ENCODE assay signal across 13 cellular contexts in genomic region chr5:32687167-32687831, GRCh38. TPM values are rescaled to one million over a fixed set of nuclear protein-coding genes. Genes with fewer than 3 reads are reported as not detected.
DNase-seq lines count a peak whose midpoint lies in the region; ATAC-seq, FAIRE-seq and TF ChIP-seq lines count a peak whose summit lies in the region.
"Had no signal": no experiment of that assay in that cellular context is flagged by ENCODE, and none has a peak within 500 bp of the region (broad histone marks: within the 10 kb centered on the region; RNA-seq: fewer than 3 reads in every experiment).

No MANE protein-coding gene starts in this region.

- H3K4me3 ChIP-seq in IMR-90 (ENCODE audit: insufficient read depth, low read depth, low read length): no peak overlapping the region
- H3K4me3 ChIP-seq in esophagus muscularis mucosa: no peak overlapping the region
- no peak overlapping the region for H3K4me3 ChIP-seq in pancreas
- H3K4me3 ChIP-seq: mucosa of descending colon had no signal

- dilution Hi-C loops in IMR-90 (cut with HindIII; ENCODE audit: low sequenced_read_pairs, unreplicated experiment): no loop called here

- no TSS peak for BruUV-seq in IMR-90 (replicated peaks; lab: Mats Ljungman, UMichigan)

- no peak overlapping the region for H3K23ac ChIP-seq in IMR-90 (ENCODE audit: low read depth, low read length)

- no peak overlapping the region for H2AFZ ChIP-seq in IMR-90 (replicated peaks; ENCODE audit: low read length, poor library complexity)

- no peak overlapping the region for H3K9ac ChIP-seq in IMR-90 (ENCODE audit: low read depth, low read length)

- H4K91ac ChIP-seq in IMR-90 (ENCODE audit: insufficient read depth, low read depth, low read length): no peak overlapping the region

- FAIRE-seq in pancreas (lab: Jason Lieb, UNC): no peak

- no peak overlapping the region for H2AK5ac ChIP-seq in IMR-90 (ENCODE audit: low read depth, low read length)

- H2BK5ac ChIP-seq in IMR-90 (ENCODE audit: low read depth, low read length, poor library complexity, severe bottlenecking): no peak overlapping the region

- no peaks in the 10 kb centered on the region for H4K20me1 ChIP-seq in IMR-90 (ENCODE audit: insufficient read depth, low read length)

- TF ChIP-seq CTCF in IMR-90 (conservative IDR thresholded peaks at IDR 0.05; ENCODE audit: low read depth, low read length) (no peak), esophagus muscularis mucosa (IDR thresholded peaks at IDR 0.05) (no peak), pancreas (IDR thresholded peaks at IDR 0.05) (no peak)

- DNase-seq in IMR-90 (peak; percentile 19), NCI-H69 (lab: John Stamatoyannopoulos, UW) (peak; percentile 5), esophagus muscularis mucosa (ENCODE audit: extremely low spot score) (peak; percentile 66), pancreas (peak in 4 of 6 donors; percentile 46 to 74 (median 70)), NCI-H2227 (lab: John Stamatoyannopoulos, UW; ENCODE audit: unreplicated experiment) (no peak), epidermal melanocyte (ENCODE audit: insufficient read length, low spot score) (no peak)
- DNase-seq: activated CD4-positive, CD25-positive, alpha-beta regulatory T cell treated with anti-CD3 and anti-CD28 coated beads, Interleukin-2, amount 50 U/mL, for 72 hours; cortex of kidney; head of caudate nucleus; mucosa of descending colon; stimulated activated CD4-positive, alpha-beta T cell treated with anti-CD3 and anti-CD28 coated beads, Interleukin-12 subunit alpha, Interleukin-12 subunit beta, amount 100 ng/mL, for 4 hours; stimulated activated CD8-positive, alpha-beta memory T cell treated with anti-CD3 and anti-CD28 coated beads, Interleukin-4, amount 100 ng/mL, for 48 hours had no signal

- ATAC-seq in IMR-90 (ENCODE audit: low read depth): no peak
- ATAC-seq in pancreas: peak; percentile 88 to 95 (median 93)
- no peak for ATAC-seq in GM21447 (IDR thresholded peaks at IDR 0.05; ENCODE audit: unreplicated experiment)
- ATAC-seq: mucosa of descending colon had no signal

- H3K4me1 ChIP-seq in IMR-90 (ENCODE audit: control insufficient read depth, insufficient read depth, low read length): peaks cover 5% of the 10 kb centered on the region
- H3K4me1 ChIP-seq in esophagus muscularis mucosa: peaks cover 12 to 30% (median 21%) of the 10 kb centered on the region in 4 donors
- H3K4me1 ChIP-seq in pancreas: peaks cover 0 to 10% (median 9%) of the 10 kb centered on the region in 3 donors

- no peak for TF ChIP-seq EP300 in esophagus muscularis mucosa (IDR thresholded peaks at IDR 0.05)

- H2AK9ac ChIP-seq in IMR-90 (replicated peaks; ENCODE audit: low read depth, low read length, poor library complexity): no peak overlapping the region

- H3K9me3 ChIP-seq in IMR-90 (ENCODE audit: control insufficient read depth, insufficient read depth, low read length): peaks cover 12% of the 10 kb centered on the region
- peaks cover 0 to 7% (median 0%) of the 10 kb centered on the region in 4 donors for H3K9me3 ChIP-seq in esophagus muscularis mucosa
- peaks cover 0 to 3% (median 0%) of the 10 kb centered on the region in 4 donors for H3K9me3 ChIP-seq in pancreas

- intact Hi-C loops in IMR-90 (cut with micrococcal nuclease): no loop called here
- intact Hi-C loops in esophagus muscularis mucosa (cut with DNase I): no loop called here
- intact Hi-C loops in pancreas (cut with DNase I): no loop called here

- POLR2A ChIA-PET in IMR-90 (lab: Charles Lee; ENCODE audit: unreplicated experiment): no interaction called here

- H3K56ac ChIP-seq in IMR-90 (ENCODE audit: extremely low read depth, insufficient read depth, low read length): no peak overlapping the region

- CTCF ChIA-PET in IMR-90 (lab: Yijun Ruan, JAX): no interaction called here

- WGBS in IMR-90 (ENCODE audit: extremely low coverage in 2 of 2, insufficient read length in 1 of 2), 2 experiments: no CpG with 5 or more reads among the region's 1 CpG
- 34% methylated on average over 1 of the region's 1 CpG for WGBS in esophagus muscularis mucosa
- 2 to 7% methylated on average over 1 of the region's 1 CpG for WGBS in pancreas, 2 donors

- no peak overlapping the region for H2BK120ac ChIP-seq in IMR-90 (ENCODE audit: low read depth, low read length)

- no peak for TF ChIP-seq POLR2A in IMR-90 (IDR thresholded peaks at IDR 0.05; ENCODE audit: low read depth, low read length)
- no peak for TF ChIP-seq POLR2A in esophagus muscularis mucosa (IDR thresholded peaks at IDR 0.05; ENCODE audit: low read depth)

- H3K79me1 ChIP-seq in IMR-90 (ENCODE audit: low read depth in 1 of 2, low read length in 2 of 2): no peaks in the 10 kb centered on the region

- H3K27me3 ChIP-seq in IMR-90 (ENCODE audit: control insufficient read depth, insufficient read depth, low read length): no peaks in the 10 kb centered on the region
- no peaks in the 10 kb centered on the region for H3K27me3 ChIP-seq in esophagus muscularis mucosa
- H3K27me3 ChIP-seq in pancreas: no peaks in the 10 kb centered on the region

- H2BK20ac ChIP-seq in IMR-90 (ENCODE audit: low read depth, low read length): no peak overlapping the region

- no peak overlapping the region for H3K4me2 ChIP-seq in IMR-90 (ENCODE audit: low read depth, low read length)

- H3K9me1 ChIP-seq in IMR-90 (ENCODE audit: insufficient read depth, low read length): peaks cover 5% of the 10 kb centered on the region; the same call in 1 of the 2 replicates

- in situ Hi-C loops in IMR-90 (cut with MboI; ENCODE audit: low sequenced_read_pairs): no loop called here

- H4K8ac ChIP-seq in IMR-90 (ENCODE audit: low read depth in 2 of 2, low read length in 2 of 2): no peak overlapping the region

- no peak overlapping the region for H2BK15ac ChIP-seq in IMR-90 (ENCODE audit: low read depth, low read length)

- H3K18ac ChIP-seq in IMR-90 (ENCODE audit: low read depth, low read length): 0 out of 2 replicates have a peak overlapping the region, but pooled peaks have one; percentile 59

- H4K5ac ChIP-seq in IMR-90 (ENCODE audit: low read depth, low read length): no peak overlapping the region

- H3K4ac ChIP-seq in IMR-90 (ENCODE audit: low read depth, low read length): no peak overlapping the region

- no peak overlapping the region for H3K27ac ChIP-seq in IMR-90 (ENCODE audit: insufficient read depth, low read length)
- no peak overlapping the region for H3K27ac ChIP-seq in esophagus muscularis mucosa (replicated peaks in 1 of 4)
- peak overlapping the region in 1 of 4 donors; percentile 53 for H3K27ac ChIP-seq in pancreas

- H3K36me3 ChIP-seq in IMR-90 (ENCODE audit: control insufficient read depth, insufficient read depth, low read length) (no peaks in the 10 kb centered on the region), esophagus muscularis mucosa (no peaks in the 10 kb centered on the region), pancreas (no peaks in the 10 kb centered on the region)

- H3K14ac ChIP-seq in IMR-90 (replicated peaks; ENCODE audit: low read depth, low read length): no peak overlapping the region

- TF ChIP-seq RAD21 in IMR-90 (IDR thresholded peaks at IDR 0.05; ENCODE audit: low read length): no peak

TF ChIP-seq in IMR-90, 13 proteins besides CTCF, POLR2A, EP300 and RAD21:
- TF ChIP-seq CEBPB (IDR thresholded peaks at IDR 0.05; ENCODE audit: low read depth, low read length) (no peak), NFE2L2 (IDR thresholded peaks at IDR 0.05; ENCODE audit: low read depth, low read length) (no peak), RCOR1 (IDR thresholded peaks at IDR 0.05; ENCODE audit: insufficient replicate concordance, low read length) (no peak), RFX5 (IDR thresholded peaks at IDR 0.05; ENCODE audit: low read depth, low read length) (no peak), MAFK (IDR thresholded peaks at IDR 0.05; ENCODE audit: low read depth, low read length) (no peak), MXI1 (IDR thresholded peaks at IDR 0.05; ENCODE audit: borderline replicate concordance, low read depth, low read length) (no peak), USF2 (IDR thresholded peaks at IDR 0.05; ENCODE audit: low read depth, low read length) (no peak), ELK1 (IDR thresholded peaks at IDR 0.05; ENCODE audit: borderline replicate concordance, low read depth, low read length) (no peak), SMC3 (IDR thresholded peaks at IDR 0.05; ENCODE audit: low read depth, low read length) (no peak), MAZ (IDR thresholded peaks at IDR 0.05; ENCODE audit: borderline replicate concordance, low read depth, low read length) (no peak), FOS (IDR thresholded peaks at IDR 0.05; ENCODE audit: low read depth, low read length) (no peak)
TF ChIP-seq in IMR-90: peak in this region for 0.

RNA-seq across cellular contexts. Expression of gene NPR3, which starts 23.8 kb away (rescaled TPM):
- 88.2 and 89.4 TPM in 2 replicates for total RNA-seq in IMR-90 (2012; rRNA removed)
- polyA plus RNA-seq in IMR-90 (2012; rRNA removed): 23.2 and 24.6 TPM in 2 replicates
- polyA plus RNA-seq in IMR-90 (2012; cell fraction: cytosol; rRNA removed): 7.5 and 12.4 TPM in 2 replicates
- polyA plus RNA-seq in IMR-90 (2012; cell fraction: nucleus; rRNA removed; ENCODE audit: low replicate concordance): 12.3 and 16.2 TPM in 2 replicates
- total RNA-seq in esophagus muscularis mucosa: 1 to 10 TPM in 2 of 4 donors, under 1 TPM in 2; 0.65 to 2.1 (median 1.5) TPM
- 1 to 10 TPM in 2 of 6 donors, under 1 TPM in 4; 0.25 to 1.3 (median 0.54) TPM for total RNA-seq in pancreas
- polyA plus RNA-seq in pancreas: under 1 TPM; 0.38 to 0.77 TPM

Comparison
In these comparisons a context has a peak if more than half of its experiments do, and no peak if none do; other contexts are left out.
1. ATAC-seq: peak in pancreas (4 of 4); none in IMR-90 (single experiment) and GM21447 (single experiment).
2. DNase-seq: peak in IMR-90 (single experiment), NCI-H69 (single experiment), esophagus muscularis mucosa (single experiment) and pancreas (4 of 6); none in NCI-H2227 (single experiment) and epidermal melanocyte (single experiment).
3. RNA of gene NPR3, which starts 23.8 kb away (total RNA-seq): 88.2 to 89.4 TPM in IMR-90; 0.65 to 2.1 TPM in esophagus muscularis mucosa and 0.25 to 1.3 TPM in pancreas; every median in the first group is over 10 times any median in the second.